Comparison of ENCODE assay signal across 17 cellular contexts in genomic region chr17:9999948-10000695, GRCh38.
DNase-seq lines count a peak whose midpoint lies in the region; ATAC-seq, FAIRE-seq and TF ChIP-seq lines count a peak whose summit lies in the region.
"Had no signal": no experiment of that assay in that cellular context is flagged by ENCODE, and none has a peak within 500 bp of the region (broad histone marks: within the 10 kb centered on the region; RNA-seq: fewer than 3 reads in every experiment).

No MANE protein-coding gene starts in this region.

- H3K27me3 ChIP-seq in body of pancreas: no peaks in the 10 kb centered on the region
- peaks cover 35% of the 10 kb centered on the region for H3K27me3 ChIP-seq in PC-3 (ENCODE audit: low read length)
- H3K27me3 ChIP-seq in left lung: no peaks in the 10 kb centered on the region
- H3K27me3 ChIP-seq: breast epithelium, thyroid gland had no signal

- no peak overlapping the region for H2AFZ ChIP-seq in PC-3 (ENCODE audit: low read length)

- H3F3A ChIP-seq in PC-3 (ENCODE audit: low read length, unreplicated experiment): no peaks in the 10 kb centered on the region

- H3K4me1 ChIP-seq in body of pancreas (no peaks in the 10 kb centered on the region), PC-3 (ENCODE audit: insufficient read depth, low read length) (no peaks in the 10 kb centered on the region), left lung (peaks cover 0 to 7% of the 10 kb centered on the region in 2 donors)
- H3K4me1 ChIP-seq: breast epithelium, prostate gland, thyroid gland had no signal

- no peak for TF ChIP-seq POLR2A in body of pancreas (IDR thresholded peaks at IDR 0.05)

- DNase-seq in GM18507 (ENCODE audit: extremely low spot score, insufficient read length, low read depth) (no peak), body of pancreas (no peak), PC-3 (no peak), left lung (no peak)
- DNase-seq: activated B cell treated with CpG ODN at 0.5 μM for 24 hours; activated naive CD4-positive, alpha-beta T cell treated with anti-CD3 and anti-CD28 coated beads for 36 hours; effector CD4-positive, alpha-beta T cell; NCI-H345; thyroid gland had no signal

- peak; percentile 83 for FAIRE-seq in GM18507 (lab: Jason Lieb, UNC)
- FAIRE-seq: D721Med, HepG2 had no signal

- H3K4me3 ChIP-seq in body of pancreas (no peak overlapping the region), PC-3 (ENCODE audit: low read length) (no peak overlapping the region), left lung (no peak overlapping the region)
- H3K4me3 ChIP-seq: breast epithelium, prostate gland, thyroid gland had no signal

- H3K36me3 ChIP-seq in body of pancreas (replicated peaks in 1 of 2; ENCODE audit: insufficient read depth in 1 of 2, low read depth in 2 of 2): no peaks in the 10 kb centered on the region
- no peaks in the 10 kb centered on the region for H3K36me3 ChIP-seq in PC-3 (ENCODE audit: low read depth, low read length)
- no peaks in the 10 kb centered on the region for H3K36me3 ChIP-seq in left lung
- H3K36me3 ChIP-seq: breast epithelium, prostate gland, thyroid gland had no signal

- H3K9ac ChIP-seq in PC-3 (ENCODE audit: low read length): no peak overlapping the region

- no peaks in the 10 kb centered on the region for H3K9me2 ChIP-seq in PC-3 (replicated peaks; ENCODE audit: low read length)

- peak; percentile 64 for ATAC-seq in GM19468 (IDR thresholded peaks at IDR 0.05; ENCODE audit: extremely low read depth, unreplicated experiment)
- peak; percentile 87 for ATAC-seq in HG02884 (IDR thresholded peaks at IDR 0.05; ENCODE audit: unreplicated experiment)
- ATAC-seq in HG03575 (IDR thresholded peaks at IDR 0.05; ENCODE audit: extremely low read depth, insufficient number of reproducible peaks, low FRiP score, unreplicated experiment): peak; percentile 91
- no peak for ATAC-seq in body of pancreas
- no peak for ATAC-seq in PC-3
- ATAC-seq in left lung: no peak
- ATAC-seq in HG02970 (IDR thresholded peaks at IDR 0.05; ENCODE audit: low FRiP score, unreplicated experiment): no peak
- ATAC-seq: HepG2 had no signal

- BruUV-seq in PC-3 (replicated peaks; lab: Mats Ljungman, UMichigan): no TSS peak

- H3K79me2 ChIP-seq in PC-3 (ENCODE audit: low read length): no peaks in the 10 kb centered on the region

- H3K4me2 ChIP-seq in PC-3 (ENCODE audit: low read length): no peak overlapping the region

- WGBS in body of pancreas, 2 donors: 58 to 59% methylated on average over 9 of the region's 9 CpGs

- CTCF ChIA-PET in PC-3 (lab: Charles Lee): no interaction called here

- H3K9me3 ChIP-seq in body of pancreas (no peaks in the 10 kb centered on the region), PC-3 (ENCODE audit: low read length) (no peaks in the 10 kb centered on the region), left lung (no peaks in the 10 kb centered on the region)
- H3K9me3 ChIP-seq: breast epithelium, prostate gland, thyroid gland had no signal

- no peaks in the 10 kb centered on the region for H4K20me1 ChIP-seq in PC-3 (ENCODE audit: low read length)

- H3K27ac ChIP-seq in body of pancreas (no peak overlapping the region), PC-3 (ENCODE audit: low read length) (no peak overlapping the region), left lung (no peak overlapping the region)
- H3K27ac ChIP-seq: breast epithelium, prostate gland, thyroid gland had no signal

- POLR2A ChIA-PET in PC-3 (lab: Charles Lee; ENCODE audit: unreplicated experiment): no interaction called here

- TF ChIP-seq CTCF in body of pancreas (IDR thresholded peaks at IDR 0.05) (no peak), PC-3 (conservative IDR thresholded peaks at IDR 0.05; ENCODE audit: low read depth, low read length) (no peak), left lung (IDR thresholded peaks at IDR 0.05) (no peak)

- intact Hi-C loops in body of pancreas (cut with DNase I) (no loop called here), PC-3 (cut with micrococcal nuclease) (no loop called here), left lung (cut with DNase I) (no loop called here)

Comparison
In these comparisons a context has a peak if more than half of its experiments do, and no peak if none do; other contexts are left out.
1. ATAC-seq: peak in GM19468 (single experiment), HG02884 (single experiment) and HG03575 (single experiment); none in body of pancreas (single experiment), PC-3 (single experiment), left lung (single experiment) and HG02970 (single experiment).